ENCODE assay signal across 22 cellular contexts in genomic region chr2:226969412-226969811, GRCh38.
DNase-seq lines count a peak whose midpoint lies in the region; ATAC-seq and TF ChIP-seq lines count a peak whose summit lies in the region.
"Had no signal": no experiment of that assay in that cellular context is flagged by ENCODE, and none has a peak within 500 bp of the region (broad histone marks: within the 10 kb centered on the region; RNA-seq: fewer than 3 reads in every experiment).

No MANE protein-coding gene starts in this region.

- peaks cover 32 to 56% (median 38%) of the 10 kb centered on the region in 3 donors for H3K4me1 Mint-ChIP-seq in naive B cell
- H3K4me1 Mint-ChIP-seq: GM23338 had no signal

- no peak for ATAC-seq in naive B cell (ENCODE audit: low read depth in 2 of 2)
- no peak for ATAC-seq in GM18870 (IDR thresholded peaks at IDR 0.05; ENCODE audit: unreplicated experiment)
- no peak for ATAC-seq in GM21717 (IDR thresholded peaks at IDR 0.05; ENCODE audit: unreplicated experiment)
- no peak for ATAC-seq in HG03460 (IDR thresholded peaks at IDR 0.05; ENCODE audit: unreplicated experiment)
- ATAC-seq: GM23338; heart left ventricle; naive thymus-derived CD4-positive, alpha-beta T cell had no signal

- TF ChIP-seq CTCF in AG04449 (IDR thresholded peaks at IDR 0.05; ENCODE audit: insufficient read depth, low read length, missing control alignments) = no peak
- TF ChIP-seq CTCF in coronary artery (IDR thresholded peaks at IDR 0.05) = no peak
- TF ChIP-seq CTCF in GM20000 (IDR thresholded peaks at IDR 0.05; ENCODE audit: extremely low read depth, missing control alignments) = no peak

- peak overlapping the region in 4 of 8 donors; percentile 37 to 89 (median 77) for H3K4me3 Mint-ChIP-seq in naive B cell
- H3K4me3 Mint-ChIP-seq: activated CD4-positive, alpha-beta memory T cell treated with anti-CD3 and anti-CD28 coated beads for 36 hours; dendritic cell treated with granulocyte-macrophage colony-stimulating factor and Interleukin-4, amounts not matched to agents 40 ng/mL and 50 ng/mL, for 4 days; GM23338 had no signal

- CTCF ChIA-PET in AG04449 (lab: Yijun Ruan, JAX) = no interaction called here

- H3K27me3 Mint-ChIP-seq in naive B cell = no peaks in the 10 kb centered on the region
- H3K27me3 Mint-ChIP-seq: activated CD4-positive, alpha-beta memory T cell treated with anti-CD3 and anti-CD28 coated beads for 36 hours; dendritic cell treated with granulocyte-macrophage colony-stimulating factor and Interleukin-4, amounts not matched to agents 40 ng/mL and 50 ng/mL, for 4 days; naive thymus-derived CD4-positive, alpha-beta T cell had no signal

- peaks cover 0 to 9% of the 10 kb centered on the region in 2 donors for H3K36me3 Mint-ChIP-seq in naive B cell

- H3K4me3 ChIP-seq in AG04449 (ENCODE audit: low read depth, low read length) (no peak overlapping the region), coronary artery (peak overlapping the region; percentile 41)
- H3K4me3 ChIP-seq: GM23338, lung, thyroid gland had no signal

- no peak overlapping the region for H3K27ac ChIP-seq in coronary artery
- H3K27ac ChIP-seq: brain microvascular endothelial cell, epithelial cell of prostate, thyroid gland had no signal

- POLR2A ChIA-PET in AG04449 (lab: Yijun Ruan, JAX) = no interaction called here

- peak; percentile 24 for DNase-seq in AG04449 (ENCODE audit: low read depth, low spot score)
- peak; percentile 65 for DNase-seq in HS-5 (ENCODE audit: low read depth)
- no peak for DNase-seq in coronary artery (ENCODE audit: low spot score)
- no peak for DNase-seq in naive B cell
- DNase-seq in GM20000 (ENCODE audit: low spot score) = no peak
- DNase-seq: activated CD4-positive, alpha-beta memory T cell treated with anti-CD3 and anti-CD28 coated beads for 36 hours; activated naive CD4-positive, alpha-beta T cell treated with anti-CD3 and anti-CD28 coated beads, Interleukin-2, amount 50 U/mL, for 16 hours; activated T-cell treated with anti-CD3 and anti-CD28 coated beads, Interleukin-2, amount 50 U/mL, for 1 hour; brain microvascular endothelial cell; heart left ventricle; naive thymus-derived CD4-positive, alpha-beta T cell; NCI-H2029; posterior cingulate gyrus; T-helper 1 cell; thyroid gland had no signal

- peak overlapping the region; percentile 39 to 99 (median 96) for H3K27ac Mint-ChIP-seq in naive B cell
- H3K27ac Mint-ChIP-seq: activated CD4-positive, alpha-beta memory T cell treated with anti-CD3 and anti-CD28 coated beads for 36 hours; dendritic cell treated with granulocyte-macrophage colony-stimulating factor and Interleukin-4, amounts not matched to agents 40 ng/mL and 50 ng/mL, for 4 days; GM23338 had no signal

- peaks cover 0 to 2% (median 0%) of the 10 kb centered on the region in 7 donors for H3K9me3 Mint-ChIP-seq in naive B cell
- H3K9me3 Mint-ChIP-seq: activated CD4-positive, alpha-beta memory T cell treated with anti-CD3 and anti-CD28 coated beads for 36 hours; dendritic cell treated with granulocyte-macrophage colony-stimulating factor and Interleukin-4, amounts not matched to agents 40 ng/mL and 50 ng/mL, for 4 days; GM23338; naive thymus-derived CD4-positive, alpha-beta T cell had no signal

Comparison
In these comparisons a context has a peak if more than half of its experiments do, and no peak if none do; other contexts are left out.
1. DNase-seq: peak in AG04449 (single experiment) and HS-5 (single experiment); none in coronary artery (single experiment), naive B cell (single experiment) and GM20000 (single experiment).